28 cellular contexts compared by ENCODE assay signal in genomic region chr18:54453996-54454395, GRCh38.
"Had no signal": no experiment of that assay in that cellular context is flagged by ENCODE, and none has a peak within 500 bp of the region (broad histone marks: within the 10 kb centered on the region; RNA-seq: fewer than 3 reads in every experiment).

No MANE protein-coding gene starts in this region.

- DNase-seq: activated B cell treated with CpG ODN at 0.5 μM for 24 hours; activated CD4-positive, alpha-beta memory T cell treated with anti-CD3 and anti-CD28 coated beads, Interleukin-2, amount 10 ng/mL, durations not matched to agents 7 days and 5 days; activated CD4-positive, alpha-beta T cell treated with anti-CD3 and anti-CD28 coated beads for 1 hour; activated CD4-positive, alpha-beta T cell treated with anti-CD3 and anti-CD28 coated beads, Interleukin-2, amount 50 U/mL, for 1 hour; activated gamma-delta T cell treated with Interleukin-2 at 50 U/mL for 16 hours; activated naive CD4-positive, alpha-beta T cell treated with anti-CD3 and anti-CD28 coated beads, Interleukin-2, amount 10 ng/mL, durations not matched to agents 7 days and 5 days; activated naive CD8-positive, alpha-beta T cell treated with anti-CD3 and anti-CD28 coated beads for 36 hours; activated T-cell treated with anti-CD3 and anti-CD28 coated beads for 4 hours; activated T-cell treated with anti-CD3 and anti-CD28 coated beads, Interleukin-2, amount 50 U/mL, for 72 hours; caudate nucleus; MG63; MV-4-11; NCI-H1105; NCI-H1436; NCI-H1694 treated with DMSO at 0.1 percent for 48 hours; NCI-H2029 treated with DMSO at 0.1 percent for 48 hours; NCI-H2171; NCI-H2227 treated with DMSO at 0.1 percent for 48 hours; NCI-H446 treated with DMSO at 0.1 percent for 48 hours; NCI-H524 treated with DMSO at 0.1 percent for 48 hours; NCI-H774; Right ventricle myocardium superior; RPMI8226; SJCRH30; SK-N-SH; SW 1271; T-helper 9 cell had no signal

- H3K36me3 ChIP-seq: MG63, SJCRH30 had no signal

- H3K4me1 ChIP-seq: SJCRH30 had no signal

- H3K9me3 ChIP-seq: MG63, SJCRH30, SK-N-SH had no signal

- H3K27ac ChIP-seq: KMS-11, SJCRH30 had no signal

- H3K27me3 ChIP-seq: MG63, SJCRH30 had no signal

- H3K4me3 ChIP-seq: MG63, SJCRH30 had no signal

- ATAC-seq: activated T-cell treated with anti-CD3 and anti-CD28 coated beads, Interleukin-2, amount 50 U/mL, for 72 hours had no signal
